In the genomic region with DNA sequence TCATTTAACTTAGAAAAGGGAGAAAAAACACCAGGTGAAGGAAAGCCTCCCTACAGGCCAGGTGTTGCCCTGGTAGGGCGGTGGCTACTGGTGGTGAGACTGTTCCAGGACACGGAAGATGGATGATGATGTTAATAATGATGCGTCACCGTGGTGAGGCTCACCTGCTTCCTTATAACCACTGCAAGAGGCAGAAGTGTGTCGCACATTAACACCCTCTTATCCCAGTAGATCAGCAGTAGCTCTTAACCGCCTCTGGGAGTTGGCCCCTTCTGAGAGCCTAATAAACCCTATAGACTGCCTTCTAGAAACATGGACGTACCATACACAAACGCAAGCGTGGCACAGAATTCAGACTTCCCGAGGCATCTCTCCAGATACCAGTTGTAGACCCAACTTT, we compare ENCODE assay signal across 17 cellular contexts. TPM values are rescaled to one million over a fixed set of nuclear protein-coding genes. Genes with fewer than 3 reads are reported as not detected.
A peak's percentile ranks its signal among the peaks of the same experiment; 100 is the strongest.
DNase-seq lines count a peak whose midpoint lies in the region; ATAC-seq and TF ChIP-seq lines count a peak whose summit lies in the region.
"Had no signal": no experiment of that assay in that cellular context is flagged by ENCODE, and none has a peak within 500 bp of the region (broad histone marks: within the 10 kb centered on the region; RNA-seq: fewer than 3 reads in every experiment).

No MANE protein-coding gene starts in this region.

- no peak for ATAC-seq in CD8-positive, alpha-beta T cell
- ATAC-seq in GM23338 (no peak), psoas muscle (no peak)
- ATAC-seq in activated naive CD8-positive, alpha-beta T cell treated with anti-CD3 and anti-CD28 coated beads, Interleukin-2, amount 50 U/mL, for 24 hours, result no peak
- ATAC-seq in stimulated activated naive CD8-positive, alpha-beta T cell treated with anti-CD3 and anti-CD28 coated beads, Interleukin-15, Interleukin-2, amounts not matched to agents 100 U/mL and 50 U/mL, for 24 hours, result no peak
- ATAC-seq: SK-N-SH treated with all-trans-retinoic acid at 6 μM for 48 hours had no signal

- 89 to 94% (median 91%) methylated on average over 10 of the region's 10 CpGs for WGBS in psoas muscle, 3 donors

- no peak overlapping the region for H3K4me2 ChIP-seq in GM23338
- H3K4me2 ChIP-seq: BLaER1 treated with 17β-estradiol and CSF1 and Interleukin-3, amounts not matched to agents 10 nM and 100 nM had no signal

- H3K36me3 Mint-ChIP-seq in CD8-positive, alpha-beta T cell, result peaks cover 64% of the 10 kb centered on the region
- H3K36me3 Mint-ChIP-seq in GM23338 (ENCODE audit: low read depth), result peaks cover 60% of the 10 kb centered on the region
- peaks cover 32% of the 10 kb centered on the region for H3K36me3 Mint-ChIP-seq in activated naive CD8-positive, alpha-beta T cell treated with anti-CD3 and anti-CD28 coated beads, Interleukin-2, amount 50 U/mL, for 24 hours (ENCODE audit: low read depth)

- H3K27me3 Mint-ChIP-seq in CD8-positive, alpha-beta T cell (ENCODE audit: low read depth), result no peaks in the 10 kb centered on the region
- no peaks in the 10 kb centered on the region for H3K27me3 Mint-ChIP-seq in GM23338 (ENCODE audit: insufficient read depth, low read depth, poor library complexity)
- H3K27me3 Mint-ChIP-seq in activated naive CD8-positive, alpha-beta T cell treated with anti-CD3 and anti-CD28 coated beads, Interleukin-2, amount 50 U/mL, for 24 hours, result no peaks in the 10 kb centered on the region
- H3K27me3 Mint-ChIP-seq: central memory CD8-positive, alpha-beta T cell had no signal

- H3K9me3 ChIP-seq in CD8-positive, alpha-beta T cell (ENCODE audit: low read length), result no peaks in the 10 kb centered on the region
- H3K9me3 ChIP-seq in psoas muscle, result no peaks in the 10 kb centered on the region
- H3K9me3 ChIP-seq: BLaER1 treated with 17β-estradiol and CSF1 and Interleukin-3, amounts not matched to agents 10 nM and 100 nM; upper lobe of left lung had no signal

- no peaks in the 10 kb centered on the region for H3K9me2 ChIP-seq in GM23338 (ENCODE audit: insufficient read depth)

- intact Hi-C loops in CD8-positive, alpha-beta T cell (cut with DNase I, micrococcal nuclease), result no loop called here
- intact Hi-C loops in psoas muscle (cut with DNase I), result no loop called here

- no peak for DNase-seq in CD8-positive, alpha-beta T cell
- DNase-seq in GM23338 (ENCODE audit: low spot score) (no peak), mucosa of gallbladder (ENCODE audit: low spot score) (peak; percentile 27), psoas muscle (no peak), NCI-H345 (lab: John Stamatoyannopoulos, UW) (no peak)
- DNase-seq in activated naive CD8-positive, alpha-beta T cell treated with anti-CD3 and anti-CD28 coated beads, Interleukin-2, amount 50 U/mL, for 24 hours, result no peak
- DNase-seq in stimulated activated naive CD8-positive, alpha-beta T cell treated with anti-CD3 and anti-CD28 coated beads, Interleukin-15, Interleukin-2, amounts not matched to agents 100 U/mL and 50 U/mL, for 24 hours, result no peak
- DNase-seq: MV-4-11; NCI-H2227 treated with DMSO at 0.1 percent for 48 hours; stimulated activated CD4-positive, alpha-beta T cell treated with anti-CD3 and anti-CD28 coated beads, Interleukin-2, amount 100 ng/mL, for 24 hours; stimulated activated CD8-positive, alpha-beta memory T cell treated with anti-CD3 and anti-CD28 coated beads, Interleukin-4, amount 100 ng/mL, for 48 hours; upper lobe of left lung had no signal

- CTCF ChIA-PET in CD8-positive, alpha-beta T cell (lab: Charles Lee), result no interaction called here

- H3K27ac ChIP-seq in CD8-positive, alpha-beta T cell (ENCODE audit: low read depth, low read length), result no peak overlapping the region
- H3K27ac ChIP-seq in GM23338 (ENCODE audit: low read depth) (peak overlapping the region; percentile 65), psoas muscle (no peak overlapping the region)
- H3K27ac ChIP-seq: BLaER1 treated with 17β-estradiol and CSF1 and Interleukin-3, amounts not matched to agents 10 nM and 100 nM; upper lobe of left lung had no signal

- POLR2A ChIA-PET in CD8-positive, alpha-beta T cell (lab: Charles Lee), result interaction anchor here (1.4 kb wide), 1 partner anchor 8 kb away, joined by 3 read pairs; no protein-coding TSS in a partner anchor

- H3K4me3 ChIP-seq in CD8-positive, alpha-beta T cell (ENCODE audit: low read depth, low read length), result no peak overlapping the region
- H3K4me3 ChIP-seq in GM23338, result no peak overlapping the region
- H3K4me3 ChIP-seq in psoas muscle, result no peak overlapping the region
- H3K4me3 ChIP-seq: BLaER1 treated with 17β-estradiol and CSF1 and Interleukin-3, amounts not matched to agents 10 nM and 100 nM; upper lobe of left lung had no signal

- H2AFZ ChIP-seq in GM23338, result no peak overlapping the region

- peaks cover 21% of the 10 kb centered on the region for H3K36me3 ChIP-seq in CD8-positive, alpha-beta T cell (ENCODE audit: insufficient read depth, low read length)
- H3K36me3 ChIP-seq in GM23338 (ENCODE audit: insufficient read depth), result peaks cover 24% of the 10 kb centered on the region
- peaks cover 3 to 27% of the 10 kb centered on the region in 2 donors for H3K36me3 ChIP-seq in psoas muscle (ENCODE audit: insufficient read depth in 1 of 2, low read depth in 1 of 2)

- H3F3A ChIP-seq in GM23338 (replicated peaks; ENCODE audit: low read depth), result peaks cover 9% of the 10 kb centered on the region

- H3K9me3 Mint-ChIP-seq in CD8-positive, alpha-beta T cell, result no peaks in the 10 kb centered on the region
- H3K9me3 Mint-ChIP-seq in GM23338, result no peaks in the 10 kb centered on the region
- no peaks in the 10 kb centered on the region for H3K9me3 Mint-ChIP-seq in activated naive CD8-positive, alpha-beta T cell treated with anti-CD3 and anti-CD28 coated beads, Interleukin-2, amount 50 U/mL, for 24 hours
- H3K9me3 Mint-ChIP-seq: central memory CD8-positive, alpha-beta T cell had no signal

- H3K27ac Mint-ChIP-seq in CD8-positive, alpha-beta T cell, result peak overlapping the region; percentile 41
- peak overlapping the region; percentile 86 for H3K27ac Mint-ChIP-seq in GM23338
- H3K27ac Mint-ChIP-seq in activated naive CD8-positive, alpha-beta T cell treated with anti-CD3 and anti-CD28 coated beads, Interleukin-2, amount 50 U/mL, for 24 hours, result peak overlapping the region; percentile 36

- no peaks in the 10 kb centered on the region for H3K27me3 ChIP-seq in CD8-positive, alpha-beta T cell (ENCODE audit: insufficient read depth, low read length)
- no peaks in the 10 kb centered on the region for H3K27me3 ChIP-seq in GM23338 (ENCODE audit: insufficient read depth)
- no peaks in the 10 kb centered on the region for H3K27me3 ChIP-seq in psoas muscle (ENCODE audit: insufficient read depth in 3 of 3, low read length in 2 of 3)
- H3K27me3 ChIP-seq: BLaER1 treated with 17β-estradiol and CSF1 and Interleukin-3, amounts not matched to agents 10 nM and 100 nM; upper lobe of left lung had no signal

- H3K4me1 Mint-ChIP-seq in CD8-positive, alpha-beta T cell (ENCODE audit: low read depth), result peaks cover 56% of the 10 kb centered on the region
- H3K4me1 Mint-ChIP-seq in GM23338, result peaks cover 45% of the 10 kb centered on the region
- H3K4me1 Mint-ChIP-seq in activated naive CD8-positive, alpha-beta T cell treated with anti-CD3 and anti-CD28 coated beads, Interleukin-2, amount 50 U/mL, for 24 hours, result peaks cover 23% of the 10 kb centered on the region

- no peak for TF ChIP-seq CTCF in CD8-positive, alpha-beta T cell (IDR thresholded peaks at IDR 0.05)
- TF ChIP-seq CTCF in GM23338 (conservative IDR thresholded peaks at IDR 0.05; ENCODE audit: low read depth in 2 of 2), result no peak
- no peak for TF ChIP-seq CTCF in psoas muscle (IDR thresholded peaks at IDR 0.05)

- H3K4me1 ChIP-seq in CD8-positive, alpha-beta T cell (ENCODE audit: insufficient read depth, low read length), result peaks cover 5% of the 10 kb centered on the region
- H3K4me1 ChIP-seq in GM23338 (ENCODE audit: insufficient read depth) (peaks cover 37% of the 10 kb centered on the region), psoas muscle (peaks cover 15% of the 10 kb centered on the region)

- H4K20me1 ChIP-seq in GM23338 (replicated peaks; ENCODE audit: insufficient read depth), result peaks cover 21% of the 10 kb centered on the region

- peaks cover 89% of the 10 kb centered on the region for H3K79me2 ChIP-seq in GM23338 (replicated peaks; ENCODE audit: insufficient read depth)

- no peak overlapping the region for H3K4me3 Mint-ChIP-seq in CD8-positive, alpha-beta T cell
- H3K4me3 Mint-ChIP-seq in GM23338, result no peak overlapping the region
- H3K4me3 Mint-ChIP-seq in activated naive CD8-positive, alpha-beta T cell treated with anti-CD3 and anti-CD28 coated beads, Interleukin-2, amount 50 U/mL, for 24 hours, result no peak overlapping the region
- H3K4me3 Mint-ChIP-seq: central memory CD8-positive, alpha-beta T cell had no signal

TF ChIP-seq in GM23338, 12 proteins besides CTCF, POLR2A, EP300 and RAD21 (continues in another document):
- TF ChIP-seq ZNF114 (CRISPR knock-in tag; IDR thresholded peaks at IDR 0.05), result no peak

RNA-seq across cellular contexts. Expression of gene BFAR, which starts 7.8 kb away (rescaled TPM):
- total RNA-seq in CD8-positive, alpha-beta T cell, result 10 to 100 TPM; 34.0 to 41.7 TPM
- total RNA-seq in GM23338 (2014; rRNA removed; shearing (Covaris generic)), result 82.5 and 126 TPM in 2 replicates
- polyA plus RNA-seq in GM23338 (2016; fragmentation: Nextera tagmentation; extraction: Ambion mirVana) (54.3 and 54.4 TPM in 2 replicates), psoas muscle (10 to 100 TPM; 36.0 to 63.7 (median 55.2) TPM)
- total RNA-seq in mucosa of gallbladder (62.4 TPM), psoas muscle (10 to 100 TPM; 37.5 to 62.3 (median 45.7) TPM)

RNA-seq across cellular contexts. Expression of gene PARN, which starts 10.5 kb away (rescaled TPM):
- 10 to 100 TPM; 23.7 to 25.7 TPM for total RNA-seq in CD8-positive, alpha-beta T cell
- total RNA-seq in GM23338 (2014; rRNA removed; shearing (Covaris generic)), result 43.8 and 61.3 TPM in 2 replicates
- polyA plus RNA-seq in GM23338 (2016; fragmentation: Nextera tagmentation; extraction: Ambion mirVana) (32.5 and 34.3 TPM in 2 replicates), psoas muscle (10 to 100 TPM; 10.3 to 20.9 (median 10.3) TPM)
- total RNA-seq in mucosa of gallbladder (33.5 TPM), psoas muscle (10 to 100 TPM; 11.6 to 15.0 (median 14.3) TPM)

RNA-seq across cellular contexts. Expression of gene PLA2G10, which starts 53.6 kb away (rescaled TPM):
- total RNA-seq in CD8-positive, alpha-beta T cell, result not detected
- 0.19 and 0.94 TPM in 2 replicates for total RNA-seq in GM23338 (2014; rRNA removed; shearing (Covaris generic))
- polyA plus RNA-seq in GM23338 (2016; fragmentation: Nextera tagmentation; extraction: Ambion mirVana), result 1.2 and 2.2 TPM in 2 replicates
- total RNA-seq in mucosa of gallbladder, result 7.0 TPM
- total RNA-seq in psoas muscle, result not detected
- polyA plus RNA-seq in psoas muscle, result not detected
- total RNA-seq: G401, kidney epithelial cell had no signal

Comparison
In these comparisons a context has a peak if more than half of its experiments do, and no peak if none do; other contexts are left out.
1. H3K27ac Mint-ChIP-seq: peak in every context shown above with its lines; median percentile 86 in GM23338; 41 in CD8-positive, alpha-beta T cell; 36 in activated naive CD8-positive, alpha-beta T cell treated with anti-CD3 and anti-CD28 coated beads, Interleukin-2, amount 50 U/mL, for 24 hours.